21 cellular contexts compared by ENCODE assay signal in the genomic region with DNA sequence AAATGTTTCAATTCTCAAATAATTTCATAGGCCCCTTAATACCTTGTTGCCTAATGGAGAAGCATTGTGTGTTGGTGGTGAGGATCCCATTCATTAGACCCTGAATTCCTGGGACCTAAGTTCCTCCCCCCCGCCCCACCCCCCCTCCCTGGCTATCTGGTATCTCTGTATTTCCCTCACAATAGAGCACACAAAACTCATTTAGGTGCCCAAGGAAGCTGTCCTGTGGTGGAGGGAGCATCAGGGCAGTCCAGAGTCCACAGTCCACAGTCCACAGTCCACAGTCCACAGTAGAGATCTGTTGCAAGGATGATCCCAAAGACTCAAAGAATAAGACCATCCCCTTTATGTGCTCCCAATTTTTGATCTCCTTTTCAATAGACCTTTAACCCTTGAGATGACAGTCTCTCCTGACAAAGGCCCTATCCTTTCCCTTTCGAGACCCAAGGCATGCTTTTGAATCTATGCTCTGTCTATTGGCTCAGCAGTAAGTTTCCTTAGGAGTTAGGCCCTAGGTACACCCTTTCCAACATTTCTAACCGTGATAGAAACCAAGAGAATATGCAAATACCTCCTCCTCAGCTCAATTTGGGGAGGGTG.
DNase-seq lines count a peak whose midpoint lies in the region; ATAC-seq, FAIRE-seq and TF ChIP-seq lines count a peak whose summit lies in the region.
"Had no signal": no experiment of that assay in that cellular context is flagged by ENCODE, and none has a peak within 500 bp of the region (broad histone marks: within the 10 kb centered on the region; RNA-seq: fewer than 3 reads in every experiment).

No MANE protein-coding gene starts in this region.

- TF ChIP-seq EP300 in HepG2 (IDR thresholded peaks at IDR 0.05; ENCODE audit: low read depth in 2 of 2, low read length in 2 of 2) (no peak), HepG2 (CRISPR knock-in tag; IDR thresholded peaks at IDR 0.05; ENCODE audit: borderline replicate concordance) (no peak)

- no peaks in the 10 kb centered on the region for H3K36me3 ChIP-seq in HepG2 (replicated peaks in 1 of 2; ENCODE audit: control insufficient read depth in 1 of 2, insufficient read depth in 2 of 2, low read length in 2 of 2)
- H3K36me3 ChIP-seq in right lobe of liver, result no peaks in the 10 kb centered on the region
- no peaks in the 10 kb centered on the region for H3K36me3 ChIP-seq in iPS-20b (ENCODE audit: insufficient read depth, low read depth, low read length)
- no peaks in the 10 kb centered on the region for H3K36me3 ChIP-seq in liver (ENCODE audit: control insufficient read depth in 4 of 4, insufficient read depth in 3 of 4, low read depth in 1 of 4, low read length in 3 of 4)
- H3K36me3 ChIP-seq: HAP-1 had no signal

- H3K4me2 ChIP-seq in HepG2 (ENCODE audit: low read depth, low read length), result no peak overlapping the region

- H3K36me3 Mint-ChIP-seq in activated CD8-positive, alpha-beta T cell treated with anti-CD3 and anti-CD28 coated beads for 36 hours (ENCODE audit: low read depth), result no peaks in the 10 kb centered on the region
- no peaks in the 10 kb centered on the region for H3K36me3 Mint-ChIP-seq in activated naive CD4-positive, alpha-beta T cell treated with anti-CD3 and anti-CD28 coated beads for 36 hours (ENCODE audit: low read depth)
- H3K36me3 Mint-ChIP-seq: IgD-negative memory B cell had no signal

- H3K4me3 ChIP-seq in HepG2 (replicated peaks in 1 of 3; ENCODE audit: insufficient read depth in 1 of 3, low read depth in 2 of 3, low read length in 3 of 3), result no peak overlapping the region
- H3K4me3 ChIP-seq in right lobe of liver, result no peak overlapping the region
- H3K4me3 ChIP-seq in iPS-20b (ENCODE audit: low read length), result peak overlapping the region; percentile 39; the same call in 1 of the 2 replicates
- no peak overlapping the region for H3K4me3 ChIP-seq in liver (ENCODE audit: low read depth in 1 of 3, low read length in 3 of 3)
- H3K4me3 ChIP-seq: A549, HAP-1 had no signal

- H4K20me1 ChIP-seq in HepG2 (ENCODE audit: insufficient read depth, low read length), result no peaks in the 10 kb centered on the region

- POLR2A ChIA-PET in HepG2 (lab: Yijun Ruan, JAX), result no interaction called here
- POLR2A ChIA-PET in activated CD8-positive, alpha-beta T cell treated with anti-CD3 and anti-CD28 coated beads for 36 hours (lab: Charles Lee), result no interaction called here

- H3K9me3 ChIP-seq in HepG2 (ENCODE audit: low read length), result no peaks in the 10 kb centered on the region
- no peaks in the 10 kb centered on the region for H3K9me3 ChIP-seq in right lobe of liver
- no peaks in the 10 kb centered on the region; the same call in 1 of the 2 replicates for H3K9me3 ChIP-seq in iPS-20b (ENCODE audit: insufficient read depth, low read depth, low read length)
- no peaks in the 10 kb centered on the region for H3K9me3 ChIP-seq in liver (ENCODE audit: control insufficient read depth in 4 of 4, low read length in 3 of 4)
- H3K9me3 ChIP-seq: A549, Caco-2, HAP-1 had no signal

- H3K27me3 Mint-ChIP-seq in activated CD8-positive, alpha-beta T cell treated with anti-CD3 and anti-CD28 coated beads for 36 hours, result no peaks in the 10 kb centered on the region
- no peaks in the 10 kb centered on the region for H3K27me3 Mint-ChIP-seq in activated naive CD4-positive, alpha-beta T cell treated with anti-CD3 and anti-CD28 coated beads for 36 hours (ENCODE audit: low read depth)
- H3K27me3 Mint-ChIP-seq: CD4-positive, alpha-beta T cell had no signal

- no peaks in the 10 kb centered on the region for H3K9me3 Mint-ChIP-seq in activated CD8-positive, alpha-beta T cell treated with anti-CD3 and anti-CD28 coated beads for 36 hours
- no peaks in the 10 kb centered on the region for H3K9me3 Mint-ChIP-seq in activated naive CD4-positive, alpha-beta T cell treated with anti-CD3 and anti-CD28 coated beads for 36 hours
- H3K9me3 Mint-ChIP-seq: CD4-positive, alpha-beta T cell had no signal

- intact Hi-C loops in HepG2 (cut with micrococcal nuclease; ENCODE audit: unreplicated experiment) (no loop called here), right lobe of liver (cut with DNase I) (no loop called here)
- intact Hi-C loops in activated CD8-positive, alpha-beta T cell treated with anti-CD3 and anti-CD28 coated beads for 36 hours (cut with micrococcal nuclease), result no loop called here
- intact Hi-C loops in activated naive CD4-positive, alpha-beta T cell treated with anti-CD3 and anti-CD28 coated beads for 36 hours (cut with micrococcal nuclease), result no loop called here

- no peaks in the 10 kb centered on the region for H3K79me2 ChIP-seq in HepG2 (ENCODE audit: insufficient read depth, low read length)

- no peak for FAIRE-seq in HepG2 (lab: Jason Lieb, UNC)
- FAIRE-seq: A549, D721Med, G401.6, GM12891, GM19239 had no signal

- TF ChIP-seq CTCF in HepG2 (CRISPR knock-in tag; IDR thresholded peaks at IDR 0.05) (no peak), right lobe of liver (IDR thresholded peaks at IDR 0.05) (no peak), liver (IDR thresholded peaks at IDR 0.05; ENCODE audit: low read depth, low read length, missing input control) (no peak)
- no peak for TF ChIP-seq CTCF in activated CD8-positive, alpha-beta T cell treated with anti-CD3 and anti-CD28 coated beads for 36 hours (IDR thresholded peaks at IDR 0.05)

- H3K27ac ChIP-seq in HepG2 (ENCODE audit: extremely low read length, insufficient read depth, low read length), result no peak overlapping the region
- no peak overlapping the region for H3K27ac ChIP-seq in right lobe of liver
- H3K27ac ChIP-seq in iPS-20b (ENCODE audit: low read length), result no peak overlapping the region
- no peak overlapping the region for H3K27ac ChIP-seq in liver (ENCODE audit: low read depth in 1 of 2, low read length in 2 of 2)
- H3K27ac ChIP-seq: 22Rv1, C4-2B had no signal

- H2AFZ ChIP-seq in HepG2 (ENCODE audit: low read length), result no peak overlapping the region

- DNase-seq in HepG2 (ENCODE audit: low spot score) (no peak), right lobe of liver (no peak), inferior parietal cortex (ENCODE audit: extremely low spot score) (no peak)
- no peak for DNase-seq in activated CD8-positive, alpha-beta T cell treated with anti-CD3 and anti-CD28 coated beads for 36 hours
- no peak for DNase-seq in activated naive CD4-positive, alpha-beta T cell treated with anti-CD3 and anti-CD28 coated beads for 36 hours
- DNase-seq in activated CD4-positive, alpha-beta T cell treated with anti-CD3 and anti-CD28 coated beads, Interleukin-2, amount 50 U/mL, for 48 hours, result no peak
- DNase-seq: AML-193; Caco-2; CD4-positive, alpha-beta T cell; GOT3 had no signal

- H3K4me1 Mint-ChIP-seq in activated CD8-positive, alpha-beta T cell treated with anti-CD3 and anti-CD28 coated beads for 36 hours (ENCODE audit: low read depth), result no peaks in the 10 kb centered on the region
- H3K4me1 Mint-ChIP-seq in activated naive CD4-positive, alpha-beta T cell treated with anti-CD3 and anti-CD28 coated beads for 36 hours (ENCODE audit: low read depth), result no peaks in the 10 kb centered on the region
- H3K4me1 Mint-ChIP-seq: IgD-negative memory B cell had no signal

- CTCF ChIA-PET in HepG2 (lab: Yijun Ruan, JAX; ENCODE audit: low intra/inter-chr PET ratio, low total read pairs), result no interaction called here
- CTCF ChIA-PET in activated CD8-positive, alpha-beta T cell treated with anti-CD3 and anti-CD28 coated beads for 36 hours (lab: Charles Lee), result no interaction called here
- CTCF ChIA-PET in activated naive CD4-positive, alpha-beta T cell treated with anti-CD3 and anti-CD28 coated beads for 36 hours (lab: Charles Lee), result no interaction called here

- TF ChIP-seq RAD21 in HepG2 (CRISPR knock-in tag; IDR thresholded peaks at IDR 0.05) (no peak), liver (IDR thresholded peaks at IDR 0.05) (no peak)

- H3K4me1 ChIP-seq in HepG2 (ENCODE audit: insufficient read depth, low read length) (no peaks in the 10 kb centered on the region), right lobe of liver (no peaks in the 10 kb centered on the region), iPS-20b (ENCODE audit: insufficient read depth, low read length) (peaks cover 6% of the 10 kb centered on the region; the same call in 1 of the 2 replicates), liver (ENCODE audit: control insufficient read depth in 4 of 4, insufficient read depth in 4 of 4, low read length in 3 of 4) (no peaks in the 10 kb centered on the region)
- H3K4me1 ChIP-seq: HAP-1 had no signal

- 29% methylated on average over 3 of the region's 3 CpGs for WGBS in HepG2 (ENCODE audit: low lambda C conversion rate)
- WGBS in right lobe of liver (ENCODE audit: insufficient coverage, low coverage, low lambda C conversion rate, missing lambda C conversion rate), result 50% methylated on average over 3 of the region's 3 CpGs
- WGBS in liver, result 78% methylated on average over 3 of the region's 3 CpGs

- H3K27ac Mint-ChIP-seq in activated CD8-positive, alpha-beta T cell treated with anti-CD3 and anti-CD28 coated beads for 36 hours, result no peak overlapping the region
- H3K27ac Mint-ChIP-seq in activated naive CD4-positive, alpha-beta T cell treated with anti-CD3 and anti-CD28 coated beads for 36 hours, result no peak overlapping the region
- H3K27ac Mint-ChIP-seq: CD4-positive, alpha-beta T cell; IgD-negative memory B cell had no signal

- no peak overlapping the region for H3K4me3 Mint-ChIP-seq in activated CD8-positive, alpha-beta T cell treated with anti-CD3 and anti-CD28 coated beads for 36 hours
- no peak overlapping the region for H3K4me3 Mint-ChIP-seq in activated naive CD4-positive, alpha-beta T cell treated with anti-CD3 and anti-CD28 coated beads for 36 hours
- H3K4me3 Mint-ChIP-seq: CD4-positive, alpha-beta T cell; IgD-negative memory B cell had no signal

- peaks cover 0 to 7% of the 10 kb centered on the region in 2 experiments; a peak in 1 of 5 replicates for H3K27me3 ChIP-seq in HepG2 (ENCODE audit: control insufficient read depth in 1 of 2, insufficient read depth in 2 of 2, low read length in 2 of 2)
- no peaks in the 10 kb centered on the region for H3K27me3 ChIP-seq in right lobe of liver
- H3K27me3 ChIP-seq in iPS-20b (ENCODE audit: insufficient read depth, low read length), result no peaks in the 10 kb centered on the region
- no peaks in the 10 kb centered on the region for H3K27me3 ChIP-seq in liver (ENCODE audit: control insufficient read depth in 4 of 4, insufficient read depth in 4 of 4, low read length in 3 of 4)

- ATAC-seq in HepG2 (no peak), right lobe of liver (no peak)
- no peak for ATAC-seq in activated CD8-positive, alpha-beta T cell treated with anti-CD3 and anti-CD28 coated beads for 36 hours
- ATAC-seq: A549 had no signal

- BruUV-seq in HepG2 (replicated peaks; lab: Mats Ljungman, UMichigan), result no TSS peak

- in situ Hi-C loops in HepG2 (cut with HindIII; ENCODE audit: extremely low pct_ligation_motif_present, low pct_unique_long_range_greater_than_20kb), result no loop called here

- no peak for TF ChIP-seq POLR2A in HepG2 (IDR thresholded peaks at IDR 0.05; ENCODE audit: insufficient read depth in 1 of 2, low read depth in 2 of 2, low read length in 2 of 2)
- no peak for TF ChIP-seq POLR2A in right lobe of liver (IDR thresholded peaks at IDR 0.05)

- H3K9ac ChIP-seq in HepG2 (ENCODE audit: insufficient read depth, low read depth, low read length) (no peak overlapping the region), iPS-20b (ENCODE audit: low read depth, low read length) (no peak overlapping the region), liver (ENCODE audit: low read depth in 1 of 2, low read length in 2 of 2) (no peak overlapping the region)

TF ChIP-seq in liver, 16 proteins besides CTCF, POLR2A, EP300 and RAD21 (continues in another document):
- peak; percentile 48 for TF ChIP-seq HNF4G (IDR thresholded peaks at IDR 0.05)
